ENCODE assay signal across 1 cellular context in the genomic region with DNA sequence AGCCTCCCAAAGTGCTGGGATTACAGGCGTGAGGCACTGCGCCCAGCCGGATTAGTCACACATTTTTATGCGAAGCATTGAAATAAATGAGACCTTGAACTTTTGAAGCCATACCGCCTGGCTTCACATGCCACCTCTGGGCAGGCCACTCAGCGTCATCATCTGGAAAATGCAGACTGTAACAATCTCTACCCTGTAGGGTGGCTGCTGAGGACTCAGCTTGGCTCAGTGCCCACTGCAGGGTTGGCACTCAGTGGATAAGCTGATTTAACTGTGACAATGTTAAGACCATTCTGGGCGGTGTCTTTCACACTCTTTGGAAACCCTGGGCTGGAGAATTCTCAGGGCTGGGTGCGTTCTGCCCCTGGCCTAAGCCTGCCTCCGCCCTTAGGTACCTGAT.
A peak's percentile ranks its signal among the peaks of the same experiment; 100 is the strongest.
TF ChIP-seq lines count a peak whose summit lies in the region.

No MANE protein-coding gene starts in this region.

TF ChIP-seq in HCT116, 20 proteins besides CTCF, POLR2A, EP300 and RAD21:
- peak; percentile 83 for TF ChIP-seq TCF7L2 (IDR thresholded peaks at IDR 0.05; ENCODE audit: borderline replicate concordance, extremely low read depth, insufficient read depth, insufficient read length)
- TF ChIP-seq, protein P1, sequence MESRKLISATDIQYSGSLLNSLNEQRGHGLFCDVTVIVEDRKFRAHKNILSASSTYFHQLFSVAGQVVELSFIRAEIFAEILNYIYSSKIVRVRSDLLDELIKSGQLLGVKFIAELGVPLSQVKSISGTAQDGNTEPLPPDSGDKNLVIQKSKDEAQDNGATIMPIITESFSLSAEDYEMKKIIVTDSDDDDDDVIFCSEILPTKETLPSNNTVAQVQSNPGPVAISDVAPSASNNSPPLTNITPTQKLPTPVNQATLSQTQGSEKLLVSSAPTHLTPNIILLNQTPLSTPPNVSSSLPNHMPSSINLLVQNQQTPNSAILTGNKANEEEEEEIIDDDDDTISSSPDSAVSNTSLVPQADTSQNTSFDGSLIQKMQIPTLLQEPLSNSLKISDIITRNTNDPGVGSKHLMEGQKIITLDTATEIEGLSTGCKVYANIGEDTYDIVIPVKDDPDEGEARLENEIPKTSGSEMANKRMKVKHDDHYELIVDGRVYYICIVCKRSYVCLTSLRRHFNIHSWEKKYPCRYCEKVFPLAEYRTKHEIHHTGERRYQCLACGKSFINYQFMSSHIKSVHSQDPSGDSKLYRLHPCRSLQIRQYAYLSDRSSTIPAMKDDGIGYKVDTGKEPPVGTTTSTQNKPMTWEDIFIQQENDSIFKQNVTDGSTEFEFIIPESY (IDR thresholded peaks at IDR 0.05; ENCODE audit: extremely low read depth, insufficient replicate concordance, low read length) = no peak
